10 cellular contexts compared by ENCODE assay signal in the genomic region with DNA sequence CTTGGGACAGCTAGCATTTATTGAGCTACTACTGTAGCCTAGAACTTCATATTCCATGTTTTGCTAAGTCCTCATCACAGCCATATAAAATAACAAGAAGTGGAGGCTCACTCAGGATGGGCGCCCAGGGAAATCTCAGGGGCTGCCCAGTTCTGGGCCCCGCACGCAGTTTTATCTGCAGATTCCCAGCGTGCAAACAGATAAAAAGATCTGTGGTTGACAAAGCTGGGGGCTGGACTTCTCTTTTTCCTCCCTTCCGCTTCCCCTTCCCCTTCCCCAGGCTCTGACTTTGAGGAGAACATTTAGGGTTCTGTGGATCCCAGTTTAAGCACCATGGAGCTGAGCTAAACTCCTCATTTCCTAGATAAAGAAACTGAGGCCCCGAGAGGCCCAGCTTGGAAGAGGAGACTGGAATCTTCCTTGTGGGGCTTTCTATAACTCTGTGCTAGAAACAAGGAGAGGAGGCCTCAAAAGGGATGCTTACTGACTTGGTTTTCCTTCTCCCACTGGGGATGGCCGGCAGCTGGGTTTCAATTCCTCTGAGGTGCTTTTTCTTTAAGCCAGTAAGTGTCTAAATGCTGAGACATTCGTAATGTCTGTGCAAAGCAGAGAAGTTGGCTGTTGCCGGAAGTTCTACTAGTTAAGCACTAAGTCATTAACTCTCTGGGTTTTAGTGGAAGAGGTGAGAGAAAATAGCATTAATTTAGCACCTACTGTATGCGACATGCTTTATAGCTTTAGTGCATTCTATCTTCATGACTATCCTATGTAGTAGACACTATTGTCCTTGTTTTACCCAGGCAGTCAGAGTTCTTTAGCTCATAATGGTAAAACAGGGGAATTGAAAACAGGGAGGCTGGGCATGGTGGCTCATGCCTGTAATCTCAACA.
DNase-seq lines count a peak whose midpoint lies in the region; ATAC-seq and TF ChIP-seq lines count a peak whose summit lies in the region.
"Had no signal": no experiment of that assay in that cellular context is flagged by ENCODE, and none has a peak within 500 bp of the region (broad histone marks: within the 10 kb centered on the region; RNA-seq: fewer than 3 reads in every experiment).

No MANE protein-coding gene starts in this region.

- TF ChIP-seq POLR2A in heart left ventricle (IDR thresholded peaks at IDR 0.05) = no peak
- TF ChIP-seq POLR2A in sigmoid colon (IDR thresholded peaks at IDR 0.05) = no peak

- peak overlapping the region in 11 of 12 donors; percentile 53 to 91 (median 76) for H3K27ac ChIP-seq in heart left ventricle
- peak overlapping the region; percentile 27 to 66 (median 48) for H3K27ac ChIP-seq in sigmoid colon
- H3K27ac ChIP-seq: VCaP had no signal

- peak in 1 of 4 donors; percentile 11 for ATAC-seq in heart left ventricle
- no peak for ATAC-seq in GM18870 (IDR thresholded peaks at IDR 0.05; ENCODE audit: unreplicated experiment)
- no peak for ATAC-seq in GM21528 (IDR thresholded peaks at IDR 0.05; ENCODE audit: low FRiP score, unreplicated experiment)
- ATAC-seq in GM19395 (IDR thresholded peaks at IDR 0.05; ENCODE audit: unreplicated experiment) = no peak
- no peak for ATAC-seq in omental fat pad (ENCODE audit: low FRiP score)

- WGBS in heart left ventricle, 4 donors = 75 to 81% (median 78%) methylated on average over 10 of the region's 10 CpGs
- WGBS in sigmoid colon, 2 donors = 81 to 83% methylated on average over 10 of the region's 10 CpGs

- no peaks in the 10 kb centered on the region for H3K27me3 ChIP-seq in heart left ventricle
- H3K27me3 ChIP-seq in sigmoid colon = no peaks in the 10 kb centered on the region

- no peak overlapping the region for H3K4me3 ChIP-seq in heart left ventricle
- H3K4me3 ChIP-seq in sigmoid colon = no peak overlapping the region

- H3K4me1 ChIP-seq in heart left ventricle (peaks cover 2 to 88% (median 63%) of the 10 kb centered on the region in 12 donors), sigmoid colon (peaks cover 0 to 13% (median 3%) of the 10 kb centered on the region in 4 donors)

- intact Hi-C loops in heart left ventricle (cut with DNase I) (loop anchor here in 4 of 10 donors (5.0 to 10.0 kb wide), 2 partner anchors 35 to 132 kb away; no protein-coding TSS in a partner anchor), sigmoid colon (cut with DNase I) (no loop called here)

- H3K36me3 ChIP-seq in heart left ventricle (no peaks in the 10 kb centered on the region), sigmoid colon (no peaks in the 10 kb centered on the region)

- no peaks in the 10 kb centered on the region for H3K9me3 ChIP-seq in heart left ventricle
- H3K9me3 ChIP-seq in sigmoid colon = no peaks in the 10 kb centered on the region

- peak; percentile 51 for DNase-seq in GM10266 (ENCODE audit: extremely low spot score)
- peak; percentile 40 for DNase-seq in NOMO-1 treated with dmso at 0.1 percent for 144 hours (lab: John Stamatoyannopoulos, UW; ENCODE audit: unreplicated experiment)
- peak in 1 of 5 donors; percentile 36 for DNase-seq in heart left ventricle
- DNase-seq in sigmoid colon = no peak
- DNase-seq in omental fat pad (ENCODE audit: low spot score) = no peak
- DNase-seq: GOT3 had no signal

- no peak for TF ChIP-seq CTCF in GM10266 (IDR thresholded peaks at IDR 0.05; ENCODE audit: control insufficient read depth, insufficient read depth, low read depth, missing control alignments)
- TF ChIP-seq CTCF in heart left ventricle (IDR thresholded peaks at IDR 0.05) = no peak
- no peak for TF ChIP-seq CTCF in sigmoid colon (IDR thresholded peaks at IDR 0.05)
- no peak for TF ChIP-seq CTCF in omental fat pad (IDR thresholded peaks at IDR 0.05)

- no peak for TF ChIP-seq EP300 in sigmoid colon (IDR thresholded peaks at IDR 0.05)

Comparison
In these comparisons a context has a peak if more than half of its experiments do, and no peak if none do; other contexts are left out.
1. DNase-seq: peak in GM10266 (single experiment) and NOMO-1 treated with dmso at 0.1 percent for 144 hours (single experiment); none in sigmoid colon (single experiment) and omental fat pad (single experiment).